ENCODE assay signal across 1 cellular context in genomic region chr5:168624850-168625357, GRCh38.
TF ChIP-seq lines count a peak whose summit lies in the region.

No MANE protein-coding gene starts in this region.

TF ChIP-seq in HepG2, 621 proteins besides CTCF, POLR2A, EP300 and RAD21 (continued from another document):
- TF ChIP-seq, protein P1, sequence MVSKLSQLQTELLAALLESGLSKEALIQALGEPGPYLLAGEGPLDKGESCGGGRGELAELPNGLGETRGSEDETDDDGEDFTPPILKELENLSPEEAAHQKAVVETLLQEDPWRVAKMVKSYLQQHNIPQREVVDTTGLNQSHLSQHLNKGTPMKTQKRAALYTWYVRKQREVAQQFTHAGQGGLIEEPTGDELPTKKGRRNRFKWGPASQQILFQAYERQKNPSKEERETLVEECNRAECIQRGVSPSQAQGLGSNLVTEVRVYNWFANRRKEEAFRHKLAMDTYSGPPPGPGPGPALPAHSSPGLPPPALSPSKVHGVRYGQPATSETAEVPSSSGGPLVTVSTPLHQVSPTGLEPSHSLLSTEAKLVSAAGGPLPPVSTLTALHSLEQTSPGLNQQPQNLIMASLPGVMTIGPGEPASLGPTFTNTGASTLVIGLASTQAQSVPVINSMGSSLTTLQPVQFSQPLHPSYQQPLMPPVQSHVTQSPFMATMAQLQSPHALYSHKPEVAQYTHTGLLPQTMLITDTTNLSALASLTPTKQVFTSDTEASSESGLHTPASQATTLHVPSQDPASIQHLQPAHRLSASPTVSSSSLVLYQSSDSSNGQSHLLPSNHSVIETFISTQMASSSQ (IDR thresholded peaks at IDR 0.05; ENCODE audit: low read depth) = peak; percentile 78
- TF ChIP-seq, protein P1 (CRISPR knock-in tag; IDR thresholded peaks at IDR 0.05; ENCODE audit: borderline replicate concordance) = peak; percentile 70; the same call in 1 of the 2 replicates
- no peak for TF ChIP-seq ISX (CRISPR knock-in tag; conservative IDR thresholded peaks at IDR 0.05)
- TF ChIP-seq, protein P2, sequence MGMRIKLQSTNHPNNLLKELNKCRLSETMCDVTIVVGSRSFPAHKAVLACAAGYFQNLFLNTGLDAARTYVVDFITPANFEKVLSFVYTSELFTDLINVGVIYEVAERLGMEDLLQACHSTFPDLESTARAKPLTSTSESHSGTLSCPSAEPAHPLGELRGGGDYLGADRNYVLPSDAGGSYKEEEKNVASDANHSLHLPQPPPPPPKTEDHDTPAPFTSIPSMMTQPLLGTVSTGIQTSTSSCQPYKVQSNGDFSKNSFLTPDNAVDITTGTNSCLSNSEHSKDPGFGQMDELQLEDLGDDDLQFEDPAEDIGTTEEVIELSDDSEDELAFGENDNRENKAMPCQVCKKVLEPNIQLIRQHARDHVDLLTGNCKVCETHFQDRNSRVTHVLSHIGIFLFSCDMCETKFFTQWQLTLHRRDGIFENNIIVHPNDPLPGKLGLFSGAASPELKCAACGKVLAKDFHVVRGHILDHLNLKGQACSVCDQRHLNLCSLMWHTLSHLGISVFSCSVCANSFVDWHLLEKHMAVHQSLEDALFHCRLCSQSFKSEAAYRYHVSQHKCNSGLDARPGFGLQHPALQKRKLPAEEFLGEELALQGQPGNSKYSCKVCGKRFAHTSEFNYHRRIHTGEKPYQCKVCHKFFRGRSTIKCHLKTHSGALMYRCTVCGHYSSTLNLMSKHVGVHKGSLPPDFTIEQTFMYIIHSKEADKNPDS (CRISPR knock-in tag; IDR thresholded peaks at IDR 0.05) = peak; percentile 29; the same call in 1 of the 2 replicates
- no peak for TF ChIP-seq SSRP1 (CRISPR knock-in tag; IDR thresholded peaks at IDR 0.05)
TF ChIP-seq in HepG2: peak in this region for 188.
